1 cellular context compared by ENCODE assay signal in the genomic region with DNA sequence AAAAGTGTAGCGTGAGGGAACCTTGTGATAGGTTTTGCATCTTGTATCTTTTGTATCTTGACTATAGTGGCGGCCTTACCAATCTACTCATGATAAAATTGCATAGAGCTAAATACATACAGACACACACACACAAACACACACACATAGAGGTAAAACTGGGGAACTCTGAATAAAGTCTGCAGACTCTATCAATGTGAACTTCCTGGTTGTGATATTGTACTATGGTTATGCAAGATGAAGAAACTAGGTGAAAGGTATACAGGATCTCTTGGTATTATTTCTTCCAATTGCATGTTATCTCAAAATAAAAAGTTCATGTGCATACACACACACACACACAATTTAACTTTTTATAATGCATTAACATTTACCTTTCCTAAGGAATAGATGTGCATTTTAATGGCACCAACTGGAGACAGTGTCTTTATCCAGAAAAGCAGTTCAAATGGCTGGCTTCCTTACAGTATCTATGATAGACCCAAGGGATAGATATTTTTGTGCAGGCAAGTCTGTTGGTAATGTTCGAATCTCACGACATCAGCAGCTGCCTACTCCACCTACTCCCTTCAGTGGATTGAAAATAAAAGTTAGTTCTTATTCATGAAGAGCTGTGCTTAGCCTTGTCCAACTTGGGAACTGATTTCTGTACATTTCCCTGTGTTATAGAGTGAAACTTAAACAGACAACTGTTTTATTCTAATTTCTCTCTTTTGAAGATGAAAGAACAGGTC.
TF ChIP-seq lines count a peak whose summit lies in the region.

No MANE protein-coding gene starts in this region.

TF ChIP-seq in SK-N-SH treated with all-trans-retinoic acid at 6 μM for 48 hours, 23 proteins besides CTCF, POLR2A, EP300 and RAD21:
- TF ChIP-seq PATZ1 (CRISPR knock-in tag; IDR thresholded peaks at IDR 0.05; ENCODE audit: borderline replicate concordance) (no peak), ZFP3 (CRISPR knock-in tag; IDR thresholded peaks at IDR 0.05) (no peak), ZFP30 (CRISPR knock-in tag; IDR thresholded peaks at IDR 0.05) (no peak), TOX (CRISPR knock-in tag; IDR thresholded peaks at IDR 0.05; ENCODE audit: borderline replicate concordance) (no peak), BACH2 (CRISPR knock-in tag; IDR thresholded peaks at IDR 0.05; ENCODE audit: borderline replicate concordance) (no peak)
- TF ChIP-seq, protein P1, sequence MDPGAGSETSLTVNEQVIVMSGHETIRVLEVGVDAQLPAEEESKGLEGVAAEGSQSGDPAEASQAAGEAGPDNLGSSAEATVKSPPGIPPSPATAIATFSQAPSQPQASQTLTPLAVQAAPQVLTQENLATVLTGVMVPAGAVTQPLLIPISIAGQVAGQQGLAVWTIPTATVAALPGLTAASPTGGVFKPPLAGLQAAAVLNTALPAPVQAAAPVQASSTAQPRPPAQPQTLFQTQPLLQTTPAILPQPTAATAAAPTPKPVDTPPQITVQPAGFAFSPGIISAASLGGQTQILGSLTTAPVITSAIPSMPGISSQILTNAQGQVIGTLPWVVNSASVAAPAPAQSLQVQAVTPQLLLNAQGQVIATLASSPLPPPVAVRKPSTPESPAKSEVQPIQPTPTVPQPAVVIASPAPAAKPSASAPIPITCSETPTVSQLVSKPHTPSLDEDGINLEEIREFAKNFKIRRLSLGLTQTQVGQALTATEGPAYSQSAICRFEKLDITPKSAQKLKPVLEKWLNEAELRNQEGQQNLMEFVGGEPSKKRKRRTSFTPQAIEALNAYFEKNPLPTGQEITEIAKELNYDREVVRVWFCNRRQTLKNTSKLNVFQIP (CRISPR knock-in tag; IDR thresholded peaks at IDR 0.05; ENCODE audit: borderline replicate concordance, low read depth) = no peak
